8 cellular contexts compared by ENCODE assay signal in genomic region chr19:42279148-42279901, GRCh38. TPM values are rescaled to one million over a fixed set of nuclear protein-coding genes. Genes with fewer than 3 reads are reported as not detected.
A peak's percentile ranks its signal among the peaks of the same experiment; 100 is the strongest.
DNase-seq lines count a peak whose midpoint lies in the region; ATAC-seq and TF ChIP-seq lines count a peak whose summit lies in the region.

No MANE protein-coding gene starts in this region.

- WGBS in H9 (ENCODE audit: extremely low coverage, insufficient read length, low lambda C conversion rate), result no CpG with 5 or more reads among the region's 6 CpGs
- 9% methylated on average over 6 of the region's 6 CpGs for WGBS in hepatocyte (ENCODE audit: low lambda C conversion rate, missing lambda C conversion rate)
- 22% methylated on average over 6 of the region's 6 CpGs for WGBS in smooth muscle cell (ENCODE audit: low lambda C conversion rate)

- H2BK15ac ChIP-seq in H9 (ENCODE audit: low read depth, low read length), result no peak overlapping the region

- CTCF ChIA-PET in PC-3 (lab: Charles Lee), result no interaction called here

- BruUV-seq in PC-3 (replicated peaks; lab: Mats Ljungman, UMichigan), result no TSS peak

- H3K36me3 Mint-ChIP-seq in H9 (ENCODE audit: insufficient read depth in 1 of 3, low read depth in 3 of 3), result peaks cover 0 to 10% (median 7%) of the 10 kb centered on the region in 3 experiments; a peak in 5 of 7 replicates

- POLR2A ChIA-PET in PC-3 (lab: Charles Lee; ENCODE audit: unreplicated experiment), result no interaction called here

- no peak overlapping the region for H2BK20ac ChIP-seq in H9 (ENCODE audit: low read depth, low read length, poor library complexity, severe bottlenecking)

- H3K9me2 ChIP-seq in hepatocyte (replicated peaks; ENCODE audit: insufficient read depth) (no peaks in the 10 kb centered on the region), PC-3 (replicated peaks; ENCODE audit: low read length) (no peaks in the 10 kb centered on the region)

- peak overlapping the region; percentile 49 to 91 (median 82); a peak in 6 of 7 replicates for H3K27ac Mint-ChIP-seq in H9

- peaks cover 8% of the 10 kb centered on the region; the same call in 1 of the 2 replicates for H3K4me1 ChIP-seq in H9 (ENCODE audit: insufficient read depth, low read length)
- H3K4me1 ChIP-seq in hepatocyte (ENCODE audit: insufficient read depth), result peaks cover 53% of the 10 kb centered on the region
- peaks cover 38% of the 10 kb centered on the region for H3K4me1 ChIP-seq in smooth muscle cell (ENCODE audit: low read depth)
- no peaks in the 10 kb centered on the region for H3K4me1 ChIP-seq in PC-3 (ENCODE audit: insufficient read depth, low read length)

- H3K14ac ChIP-seq in H9 (ENCODE audit: insufficient read depth, low read length), result no peak overlapping the region

- H3K4me1 Mint-ChIP-seq in H9, result peaks cover 27 to 31% of the 10 kb centered on the region in 2 experiments

- no peaks in the 10 kb centered on the region for H3K79me1 ChIP-seq in H9 (ENCODE audit: insufficient read depth, low read depth, low read length, poor library complexity, severe bottlenecking)

- H2AFZ ChIP-seq in H9 (ENCODE audit: low read length) (no peak overlapping the region), hepatocyte (no peak overlapping the region), smooth muscle cell (ENCODE audit: low read depth) (no peak overlapping the region), PC-3 (ENCODE audit: low read length) (no peak overlapping the region)

- no peaks in the 10 kb centered on the region for H3K79me2 ChIP-seq in H9 (ENCODE audit: insufficient read depth, low read length)
- peaks cover 61% of the 10 kb centered on the region for H3K79me2 ChIP-seq in hepatocyte
- H3K79me2 ChIP-seq in smooth muscle cell (ENCODE audit: low read depth), result peaks cover 20% of the 10 kb centered on the region
- no peaks in the 10 kb centered on the region for H3K79me2 ChIP-seq in PC-3 (ENCODE audit: low read length)

- DNase-seq in H9, result peak; percentile 50
- no peak for DNase-seq in hepatocyte (ENCODE audit: low spot score)
- no peak for DNase-seq in smooth muscle cell (lab: John Stamatoyannopoulos, UW; ENCODE audit: unreplicated experiment)
- DNase-seq in PC-3, result no peak
- DNase-seq in activated gamma-delta T cell (lab: John Stamatoyannopoulos, UW), result no peak
- no peak for DNase-seq in activated CD4-positive, CD25-positive, alpha-beta regulatory T cell treated with anti-CD3 and anti-CD28 coated beads, Interleukin-2, amount 50 U/mL, for 72 hours
- DNase-seq in NCI-H2227 (lab: John Stamatoyannopoulos, UW; ENCODE audit: unreplicated experiment), result no peak

- TF ChIP-seq CTCF in H9 (conservative IDR thresholded peaks at IDR 0.05) (no peak), WI38 (IDR thresholded peaks at IDR 0.05; ENCODE audit: low read depth, low read length) (no peak), hepatocyte (IDR thresholded peaks at IDR 0.05; ENCODE audit: poor library complexity) (no peak), smooth muscle cell (IDR thresholded peaks at IDR 0.05; ENCODE audit: borderline replicate concordance, insufficient read depth, poor library complexity, severe bottlenecking) (no peak), PC-3 (conservative IDR thresholded peaks at IDR 0.05; ENCODE audit: low read depth, low read length) (no peak)

- H4K8ac ChIP-seq in H9 (replicated peaks; ENCODE audit: insufficient read length, low read depth, low read length), result no peak overlapping the region

- H2BK12ac ChIP-seq in H9 (ENCODE audit: insufficient read length, low read depth, low read length), result no peak overlapping the region

- H4K20me1 ChIP-seq in H9 (ENCODE audit: control insufficient read depth, insufficient read depth, insufficient read length) (peaks cover 3% of the 10 kb centered on the region), hepatocyte (ENCODE audit: insufficient read depth, poor library complexity, severe bottlenecking) (peaks cover 5% of the 10 kb centered on the region), smooth muscle cell (ENCODE audit: low read depth) (peaks cover 36% of the 10 kb centered on the region), PC-3 (ENCODE audit: low read length) (no peaks in the 10 kb centered on the region)

- H3K23ac ChIP-seq in H9 (ENCODE audit: insufficient read length, low read depth, low read length), result no peak overlapping the region

- H3K9me3 ChIP-seq in H9 (ENCODE audit: control insufficient read depth, low read depth, low read length) (no peaks in the 10 kb centered on the region), hepatocyte (ENCODE audit: low read depth) (no peaks in the 10 kb centered on the region), smooth muscle cell (replicated peaks; ENCODE audit: low read depth) (no peaks in the 10 kb centered on the region), PC-3 (ENCODE audit: low read length) (no peaks in the 10 kb centered on the region)

- no peak overlapping the region for H3K18ac ChIP-seq in H9 (ENCODE audit: insufficient read length, low read depth, low read length)

- H3K27me3 Mint-ChIP-seq in H9 (ENCODE audit: low read depth), result no peaks in the 10 kb centered on the region

- no peak overlapping the region for H3K9ac ChIP-seq in H9 (ENCODE audit: extremely low read depth, insufficient read length, low read length)
- peak overlapping the region; percentile 86 for H3K9ac ChIP-seq in smooth muscle cell (ENCODE audit: low read depth)
- H3K9ac ChIP-seq in PC-3 (ENCODE audit: low read length), result no peak overlapping the region

- peak overlapping the region; percentile 75 for H3K4me3 ChIP-seq in WI38 (ENCODE audit: low read depth, low read length)
- peak overlapping the region; percentile 99 for H3K4me3 ChIP-seq in hepatocyte
- peak overlapping the region; percentile 94 for H3K4me3 ChIP-seq in smooth muscle cell
- no peak overlapping the region for H3K4me3 ChIP-seq in PC-3 (ENCODE audit: low read length)

- H4K91ac ChIP-seq in H9 (ENCODE audit: insufficient read length, low read depth, low read length), result no peak overlapping the region

- H3K27ac ChIP-seq in H9 (ENCODE audit: insufficient read length, low read depth, low read length) (no peak overlapping the region), hepatocyte (peak overlapping the region; percentile 99), smooth muscle cell (ENCODE audit: low read depth) (peak overlapping the region; percentile 97), PC-3 (ENCODE audit: low read length) (no peak overlapping the region)

- H3K23me2 ChIP-seq in H9 (ENCODE audit: insufficient read length, low read depth, low read length, poor library complexity, severe bottlenecking), result peaks cover 11% of the 10 kb centered on the region

- no peaks in the 10 kb centered on the region for H3K36me3 ChIP-seq in hepatocyte (replicated peaks; ENCODE audit: insufficient read depth, low read depth)
- no peaks in the 10 kb centered on the region for H3K36me3 ChIP-seq in smooth muscle cell (ENCODE audit: low read depth)
- no peaks in the 10 kb centered on the region for H3K36me3 ChIP-seq in PC-3 (ENCODE audit: low read depth, low read length)

- H3K9me3 Mint-ChIP-seq in H9, result no peaks in the 10 kb centered on the region; a peak in 2 of 5 replicates

- no peak overlapping the region for H3T11ph ChIP-seq in H9 (ENCODE audit: low read length)

- H3K4me2 ChIP-seq in H9 (ENCODE audit: insufficient read depth, insufficient read length, low read length), result peak overlapping the region; percentile 7
- peak overlapping the region; percentile 94 for H3K4me2 ChIP-seq in hepatocyte
- H3K4me2 ChIP-seq in smooth muscle cell, result peak overlapping the region; percentile 95
- no peak overlapping the region for H3K4me2 ChIP-seq in PC-3 (ENCODE audit: low read length)

- H3K4ac ChIP-seq in H9 (ENCODE audit: low read depth, low read length), result no peak overlapping the region

- no peaks in the 10 kb centered on the region for H3K27me3 ChIP-seq in H9 (ENCODE audit: insufficient read depth, low read length)
- H3K27me3 ChIP-seq in hepatocyte, result no peaks in the 10 kb centered on the region
- no peaks in the 10 kb centered on the region for H3K27me3 ChIP-seq in smooth muscle cell (ENCODE audit: low read depth)
- H3K27me3 ChIP-seq in PC-3 (ENCODE audit: low read length), result no peaks in the 10 kb centered on the region

- no peak overlapping the region for H2BK5ac ChIP-seq in H9 (ENCODE audit: insufficient read length, low read length)

- ATAC-seq in PC-3, result no peak

- H3K56ac ChIP-seq in H9 (ENCODE audit: insufficient read length, low read depth, low read length), result no peak overlapping the region

- intact Hi-C loops in PC-3 (cut with micrococcal nuclease), result no loop called here

- peaks cover 36% of the 10 kb centered on the region for H3F3A ChIP-seq in smooth muscle cell (ENCODE audit: low read depth)
- no peaks in the 10 kb centered on the region for H3F3A ChIP-seq in PC-3 (ENCODE audit: low read length, unreplicated experiment)

- no peak overlapping the region for H2AK5ac ChIP-seq in H9 (ENCODE audit: insufficient read length, low read length)

- no peak overlapping the region for H2BK120ac ChIP-seq in H9 (ENCODE audit: low read depth, low read length, poor library complexity, severe bottlenecking)

- peak overlapping the region; percentile 66 to 88 for H3K4me3 Mint-ChIP-seq in H9

- H4K5ac ChIP-seq in H9 (ENCODE audit: insufficient read length, low read depth, low read length), result no peak overlapping the region

RNA-seq across cellular contexts. Expression of gene CIC, which starts 10.3 kb away (rescaled TPM):
- total RNA-seq in H9 (2021) (54.0 and 56.0 TPM in 2 replicates), hepatocyte (14.3 and 17.4 TPM in 2 replicates), smooth muscle cell (12.6 and 13.6 TPM in 2 replicates), PC-3 (2014; rRNA removed) (9.8 and 21.4 TPM in 2 replicates)
- polyA plus RNA-seq in hepatocyte (19.3 and 23.2 TPM in 2 replicates), smooth muscle cell (18.4 and 19.5 TPM in 2 replicates)

RNA-seq across cellular contexts. Expression of gene PRR19, which starts 22.6 kb away (rescaled TPM):
- total RNA-seq in H9 (2021) (2.9 and 3.2 TPM in 2 replicates), hepatocyte (0.24 and 2.2 TPM in 2 replicates), smooth muscle cell (0.45 and 1.3 TPM in 2 replicates), PC-3 (2014; rRNA removed) (not detected in 2 replicates)
- polyA plus RNA-seq in hepatocyte (1.9 and 3.0 TPM in 2 replicates), smooth muscle cell (0.73 and 1.0 TPM in 2 replicates)

RNA-seq across cellular contexts. Expression of gene PAFAH1B3, which starts 23.1 kb away (rescaled TPM):
- total RNA-seq in H9 (2021) (109 and 113 TPM in 2 replicates), hepatocyte (46.1 and 70.6 TPM in 2 replicates), smooth muscle cell (44.6 and 44.7 TPM in 2 replicates), PC-3 (2014; rRNA removed) (not detected in 2 replicates)
- polyA plus RNA-seq in hepatocyte (98.6 and 116 TPM in 2 replicates), smooth muscle cell (71.0 and 75.7 TPM in 2 replicates)

RNA-seq across cellular contexts. Expression of gene ERF, which starts 24.4 kb away (rescaled TPM):
- total RNA-seq in H9 (2021) (120 and 126 TPM in 2 replicates), hepatocyte (32.6 and 47.1 TPM in 2 replicates), smooth muscle cell (20.5 and 43.9 TPM in 2 replicates), PC-3 (2014; rRNA removed) (17.0 and 40.2 TPM in 2 replicates)
- polyA plus RNA-seq in hepatocyte (20.4 and 24.4 TPM in 2 replicates), smooth muscle cell (14.2 and 14.9 TPM in 2 replicates)

RNA-seq across cellular contexts. Expression of gene TMEM145, which starts 33.8 kb away (rescaled TPM):
- total RNA-seq in H9 (2021), result 2.8 and 4.5 TPM in 2 replicates
- total RNA-seq in hepatocyte, result 0.40 TPM in 1 of 2 replicates, not detected in the other
- 0.58 TPM in 1 of 2 replicates, not detected in the other for polyA plus RNA-seq in hepatocyte
- total RNA-seq in smooth muscle cell, result not detected in 2 replicates
- polyA plus RNA-seq in smooth muscle cell, result 0.09 and 0.11 TPM in 2 replicates
- total RNA-seq in PC-3 (2014; rRNA removed), result 0.29 and 0.69 TPM in 2 replicates

Comparison
In these comparisons a context has a peak if more than half of its experiments do, and no peak if none do; other contexts are left out.
1. H3K27ac ChIP-seq: peak in hepatocyte (single experiment) and smooth muscle cell (single experiment); none in H9 (single experiment) and PC-3 (single experiment).
2. RNA of gene PAFAH1B3, which starts 23.1 kb away (total RNA-seq): 109 to 113 TPM in H9, 46.1 to 70.6 TPM in hepatocyte and 44.6 to 44.7 TPM in smooth muscle cell; not detected in PC-3; every median in the first group is over 10 times any median in the second.